Comparison of ENCODE assay signal across 8 cellular contexts in genomic region chrX:49269010-49269767, GRCh38. TPM values are rescaled to one million over a fixed set of nuclear protein-coding genes. Genes with fewer than 3 reads are reported as not detected.
DNase-seq lines count a peak whose midpoint lies in the region; ATAC-seq and TF ChIP-seq lines count a peak whose summit lies in the region.

No MANE protein-coding gene starts in this region.

- no peaks in the 10 kb centered on the region for H3K9me3 Mint-ChIP-seq in IgD-negative memory B cell

- peak overlapping the region; percentile 89 to 98 (median 96) for H3K4me3 Mint-ChIP-seq in IgD-negative memory B cell

- peaks cover 39% of the 10 kb centered on the region for H3K4me1 ChIP-seq in mononuclear cell (ENCODE audit: insufficient read depth, low read length)

- DNase-seq in DMS153 (lab: John Stamatoyannopoulos, UW): peak; percentile 94
- peak; percentile 98 for DNase-seq in OCI-M1 (lab: John Stamatoyannopoulos, UW)
- peak; percentile 88 for DNase-seq in activated T-cell treated with anti-CD3 and anti-CD28 coated beads for 48 hours (ENCODE audit: low read depth)
- peak; percentile 97 for DNase-seq in epithelial cell of esophagus (ENCODE audit: low read depth)
- DNase-seq in stimulated activated CD8-positive, alpha-beta memory T cell treated with anti-CD3 and anti-CD28 coated beads, Interleukin-2, amount 100 ng/mL, for 48 hours (ENCODE audit: low read depth in 2 of 2): peak; percentile 82 to 88

- no peaks in the 10 kb centered on the region for H3K27me3 ChIP-seq in mononuclear cell (ENCODE audit: insufficient read depth, low read length)

- peak overlapping the region; percentile 95 to 99 (median 96) for H3K27ac Mint-ChIP-seq in IgD-negative memory B cell

- H3K4me3 ChIP-seq in epithelial cell of esophagus (ENCODE audit: low read length) (peak overlapping the region; percentile 60), mononuclear cell (ENCODE audit: low read length) (peak overlapping the region; percentile 54)

- peaks cover under 1% of the 10 kb centered on the region for H3K27me3 Mint-ChIP-seq in IgD-negative memory B cell

- no peaks in the 10 kb centered on the region for H3K9me3 ChIP-seq in mononuclear cell (ENCODE audit: low read depth, low read length)

- peaks cover 5 to 22% (median 16%) of the 10 kb centered on the region in 3 donors for H3K4me1 Mint-ChIP-seq in IgD-negative memory B cell

- H3K36me3 Mint-ChIP-seq in IgD-negative memory B cell: peaks cover 3% of the 10 kb centered on the region

- no peak for TF ChIP-seq CTCF in epithelial cell of esophagus (IDR thresholded peaks at IDR 0.05; ENCODE audit: insufficient read depth, low read depth, low read length, missing control alignments)

- ATAC-seq in GM21576 (IDR thresholded peaks at IDR 0.05; ENCODE audit: unreplicated experiment): peak; percentile 83

RNA-seq across cellular contexts. Expression of gene PPP1R3F, which starts 0.4 kb away (rescaled TPM):
- 3.1 TPM for polyA plus RNA-seq in IgD-negative memory B cell
- total RNA-seq in mononuclear cell: 3.6 TPM

RNA-seq across cellular contexts. Expression of gene FOXP3, which starts 4.7 kb away (rescaled TPM):
- polyA plus RNA-seq in IgD-negative memory B cell: 0.09 TPM
- 0.94 TPM for total RNA-seq in mononuclear cell

RNA-seq across cellular contexts. Expression of gene CCDC22, which starts 33.9 kb away (rescaled TPM):
- polyA plus RNA-seq in IgD-negative memory B cell: 24.3 TPM
- 10.1 TPM for total RNA-seq in mononuclear cell

RNA-seq across cellular contexts. Expression of gene GAGE10, which starts 34.3 kb away (rescaled TPM):
- not detected for polyA plus RNA-seq in IgD-negative memory B cell
- total RNA-seq in mononuclear cell: not detected

RNA-seq across cellular contexts. Expression of gene CACNA1F, which starts 36.0 kb away (rescaled TPM):
- polyA plus RNA-seq in IgD-negative memory B cell: not detected
- 0.31 TPM for total RNA-seq in mononuclear cell

Comparison
In these comparisons a context has a peak if more than half of its experiments do, and no peak if none do; other contexts are left out.
1. Peak in every context shown above with its lines: DNase-seq, ATAC-seq and H3K4me3 ChIP-seq.